In genomic region chr16:87068751-87069150, GRCh38 we compare ENCODE assay signal across 29 cellular contexts.
"Had no signal": no experiment of that assay in that cellular context is flagged by ENCODE, and none has a peak within 500 bp of the region (broad histone marks: within the 10 kb centered on the region; RNA-seq: fewer than 3 reads in every experiment).

No MANE protein-coding gene starts in this region.

- H3K9ac ChIP-seq: parathyroid adenoma had no signal

- H3K27me3 ChIP-seq: neutrophil, thyroid gland had no signal

- H3K36me3 Mint-ChIP-seq: activated naive CD8-positive, alpha-beta T cell treated with anti-CD3 and anti-CD28 coated beads for 36 hours; naive thymus-derived CD8-positive, alpha-beta T cell; stimulated activated memory B cell treated with anti-CD40 and anti-IgM and Interleukin-4, amounts not matched to agents 10 μg/mL and 1 μg/mL and 100 μg/mL, for 72 hours had no signal

- H3K4me1 ChIP-seq: esophagus muscularis mucosa, foreskin keratinocyte, heart left ventricle, lower lobe of right lung, parathyroid adenoma, psoas muscle, thyroid gland had no signal

- ATAC-seq: activated CD4-positive, alpha-beta T cell treated with anti-CD3 and anti-CD28 coated beads for 36 hours; foreskin keratinocyte; heart left ventricle; left lung; lower lobe of right lung; naive thymus-derived CD8-positive, alpha-beta T cell; psoas muscle; stimulated activated memory B cell treated with anti-CD40 and anti-IgM and Interleukin-4, amounts not matched to agents 10 μg/mL and 1 μg/mL and 100 μg/mL, for 72 hours; stimulated activated naive CD8-positive, alpha-beta T cell treated with anti-CD3 and anti-CD28 coated beads, Interleukin-15, amount 100 ng/mL, for 72 hours had no signal

- H3K4me3 Mint-ChIP-seq: activated CD4-positive, alpha-beta T cell treated with anti-CD3 and anti-CD28 coated beads for 36 hours; activated naive CD4-positive, alpha-beta T cell treated with anti-CD3 and anti-CD28 coated beads for 36 hours; activated naive CD8-positive, alpha-beta T cell treated with anti-CD3 and anti-CD28 coated beads for 36 hours; activated T-helper 1 cell treated with anti-CD3 and anti-CD28 coated beads, Interleukin-12 subunit alpha, Interleukin-12 subunit beta, Interleukin-2, Interleukin-4 antibody, amounts not matched to agents 30 ng/mL and 10 ng/mL and 1 ng/mL, durations not matched to agents 14 hours and 24 hours and 36 hours; naive thymus-derived CD8-positive, alpha-beta T cell; stimulated activated memory B cell treated with anti-CD40 and anti-IgM and Interleukin-4, amounts not matched to agents 10 μg/mL and 1 μg/mL and 100 μg/mL, for 72 hours; stimulated activated naive CD8-positive, alpha-beta T cell treated with anti-CD3 and anti-CD28 coated beads, Interleukin-15, amount 100 ng/mL, for 72 hours; T-helper 2 cell treated with Interferon-gamma antibody and Interleukin-4, amounts not matched to agents 5 μg/mL and 100 μg/mL, for 36 hours had no signal

- H3K27ac Mint-ChIP-seq: activated CD4-positive, alpha-beta T cell treated with anti-CD3 and anti-CD28 coated beads for 36 hours; activated naive CD4-positive, alpha-beta T cell treated with anti-CD3 and anti-CD28 coated beads for 36 hours; activated naive CD8-positive, alpha-beta T cell treated with anti-CD3 and anti-CD28 coated beads for 36 hours; activated T-helper 1 cell treated with anti-CD3 and anti-CD28 coated beads, Interleukin-12 subunit alpha, Interleukin-12 subunit beta, Interleukin-2, Interleukin-4 antibody, amounts not matched to agents 30 ng/mL and 10 ng/mL and 1 ng/mL, durations not matched to agents 14 hours and 24 hours and 36 hours; naive thymus-derived CD8-positive, alpha-beta T cell; stimulated activated memory B cell treated with anti-CD40 and anti-IgM and Interleukin-4, amounts not matched to agents 10 μg/mL and 1 μg/mL and 100 μg/mL, for 72 hours; T-helper 2 cell treated with Interferon-gamma antibody and Interleukin-4, amounts not matched to agents 5 μg/mL and 100 μg/mL, for 36 hours had no signal

- H3K9me3 ChIP-seq: adrenal gland, esophagus muscularis mucosa, heart left ventricle, left lung, lower lobe of right lung, neutrophil, psoas muscle, thyroid gland had no signal

- H3K4me1 Mint-ChIP-seq: activated CD4-positive, alpha-beta T cell treated with anti-CD3 and anti-CD28 coated beads for 36 hours; activated naive CD8-positive, alpha-beta T cell treated with anti-CD3 and anti-CD28 coated beads for 36 hours; stimulated activated naive CD8-positive, alpha-beta T cell treated with anti-CD3 and anti-CD28 coated beads, Interleukin-15, amount 100 ng/mL, for 72 hours had no signal

- H3K4me3 ChIP-seq: adrenal gland, esophagus muscularis mucosa, heart left ventricle, left lung, lower lobe of right lung, psoas muscle, smooth muscle cell, thyroid gland had no signal

- DNase-seq: activated CD4-positive, alpha-beta T cell treated with anti-CD3 and anti-CD28 coated beads for 36 hours; activated CD4-positive, CD25-positive, alpha-beta regulatory T cell; activated effector memory CD4-positive, alpha-beta T cell treated with anti-CD3 and anti-CD28 coated beads, Interleukin-2, amount 50 U/mL, for 16 hours; activated naive CD4-positive, alpha-beta T cell treated with anti-CD3 and anti-CD28 coated beads for 36 hours; activated naive CD8-positive, alpha-beta T cell treated with anti-CD3 and anti-CD28 coated beads for 36 hours; activated T-cell treated with anti-CD3 and anti-CD28 coated beads, Interleukin-2, amount 50 U/mL, for 1 hour; adrenal gland; caudate nucleus; foreskin keratinocyte; heart left ventricle; kidney glomerular epithelial cell; lower lobe of right lung; mesenchymal stem cell; naive thymus-derived CD8-positive, alpha-beta T cell; psoas muscle; stimulated activated CD4-positive, alpha-beta T cell treated with anti-CD3 and anti-CD28 coated beads, Interleukin-1b, Interleukin-23, amount 100 ng/mL, for 48 hours; stimulated activated CD4-positive, alpha-beta T cell treated with anti-CD3 and anti-CD28 coated beads, Interleukin-4, amount 100 ng/mL, for 4 hours; stimulated activated CD8-positive, alpha-beta memory T cell treated with anti-CD3 and anti-CD28 coated beads, Interleukin-4, amount 100 ng/mL, for 48 hours; stimulated activated naive CD8-positive, alpha-beta T cell treated with anti-CD3 and anti-CD28 coated beads, Interleukin-15, amount 100 ng/mL, for 72 hours; T-helper 1 cell; thyroid gland had no signal

- H3K36me3 ChIP-seq: adrenal gland, esophagus muscularis mucosa, heart left ventricle, left lung, lower lobe of right lung, neutrophil, thyroid gland had no signal

- H3K9me3 Mint-ChIP-seq: activated naive CD4-positive, alpha-beta T cell treated with anti-CD3 and anti-CD28 coated beads for 36 hours; activated naive CD8-positive, alpha-beta T cell treated with anti-CD3 and anti-CD28 coated beads for 36 hours; activated T-helper 1 cell treated with anti-CD3 and anti-CD28 coated beads, Interleukin-12 subunit alpha, Interleukin-12 subunit beta, Interleukin-2, Interleukin-4 antibody, amounts not matched to agents 30 ng/mL and 10 ng/mL and 1 ng/mL, durations not matched to agents 14 hours and 24 hours and 36 hours; naive thymus-derived CD8-positive, alpha-beta T cell; stimulated activated memory B cell treated with anti-CD40 and anti-IgM and Interleukin-4, amounts not matched to agents 10 μg/mL and 1 μg/mL and 100 μg/mL, for 72 hours; stimulated activated naive CD8-positive, alpha-beta T cell treated with anti-CD3 and anti-CD28 coated beads, Interleukin-15, amount 100 ng/mL, for 72 hours; T-helper 2 cell treated with Interferon-gamma antibody and Interleukin-4, amounts not matched to agents 5 μg/mL and 100 μg/mL, for 36 hours had no signal

- H3K27ac ChIP-seq: esophagus muscularis mucosa, foreskin keratinocyte, heart left ventricle, left lung, lower lobe of right lung, neutrophil, parathyroid adenoma, psoas muscle, thyroid gland had no signal
